Comparison of ENCODE assay signal across 30 cellular contexts in the genomic region with DNA sequence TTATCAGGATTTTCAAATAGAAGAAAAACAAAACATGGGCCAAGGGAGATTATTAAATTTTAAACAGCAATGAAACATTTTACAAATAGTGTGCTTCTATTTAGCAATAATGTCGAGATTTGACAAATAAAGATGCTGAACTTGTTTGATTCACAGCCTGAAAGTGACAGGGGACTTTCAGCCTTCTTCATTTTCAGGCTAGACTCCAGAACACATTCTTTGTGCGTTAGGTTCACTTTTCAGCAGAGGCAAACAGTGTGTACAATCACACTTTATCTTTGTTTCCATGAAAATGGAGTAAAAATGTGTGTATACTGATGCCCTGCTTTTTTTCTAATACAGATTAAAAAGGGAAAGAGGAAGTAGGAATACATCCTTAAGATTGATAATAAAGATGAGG. TPM values are rescaled to one million over a fixed set of nuclear protein-coding genes. Genes with fewer than 3 reads are reported as not detected.
DNase-seq lines count a peak whose midpoint lies in the region; TF ChIP-seq lines count a peak whose summit lies in the region.
"Had no signal": no experiment of that assay in that cellular context is flagged by ENCODE, and none has a peak within 500 bp of the region (broad histone marks: within the 10 kb centered on the region; RNA-seq: fewer than 3 reads in every experiment).

No MANE protein-coding gene starts in this region.

- H3K4me1 Mint-ChIP-seq in chondrocyte (ENCODE audit: low read depth) (peaks cover 14% of the 10 kb centered on the region), progenitor cell of endocrine pancreas (ENCODE audit: low read depth) (peaks cover 28% of the 10 kb centered on the region)
- H3K4me1 Mint-ChIP-seq: naive B cell; stimulated activated effector memory CD8-positive, alpha-beta T cell treated with anti-CD3 and anti-CD28 coated beads, Interleukin-12 subunit alpha, Interleukin-12 subunit beta, amount 100 ng/mL, for 72 hours had no signal

- H3K27ac Mint-ChIP-seq in chondrocyte (ENCODE audit: unreplicated experiment) (peak overlapping the region; percentile 22), progenitor cell of endocrine pancreas (peak overlapping the region; percentile 83)
- H3K27ac Mint-ChIP-seq: activated CD8-positive, alpha-beta T cell treated with anti-CD3 and anti-CD28 coated beads for 36 hours; activated naive CD8-positive, alpha-beta T cell; stimulated activated effector memory CD8-positive, alpha-beta T cell treated with anti-CD3 and anti-CD28 coated beads, Interleukin-12 subunit alpha, Interleukin-12 subunit beta, amount 100 ng/mL, for 72 hours had no signal

- TF ChIP-seq CTCF in VCaP (conservative IDR thresholded peaks at IDR 0.05) (no peak), chondrocyte (IDR thresholded peaks at IDR 0.05) (no peak), progenitor cell of endocrine pancreas (IDR thresholded peaks at IDR 0.05; ENCODE audit: unreplicated experiment) (no peak), GM20000 (IDR thresholded peaks at IDR 0.05; ENCODE audit: extremely low read depth, missing control alignments) (no peak)

- no peak overlapping the region for H3K4me3 Mint-ChIP-seq in chondrocyte (ENCODE audit: unreplicated experiment)
- no peak overlapping the region for H3K4me3 Mint-ChIP-seq in progenitor cell of endocrine pancreas (ENCODE audit: low read depth)
- H3K4me3 Mint-ChIP-seq: activated CD8-positive, alpha-beta T cell treated with anti-CD3 and anti-CD28 coated beads for 36 hours; activated naive CD8-positive, alpha-beta T cell; naive B cell; stimulated activated effector memory CD8-positive, alpha-beta T cell treated with anti-CD3 and anti-CD28 coated beads, Interleukin-12 subunit alpha, Interleukin-12 subunit beta, amount 100 ng/mL, for 72 hours had no signal

- H3K27ac ChIP-seq in VCaP: peak overlapping the region; percentile 5
- H3K27ac ChIP-seq: C4-2B, esophagus squamous epithelium, gastroesophageal sphincter, HL-60 had no signal

- no peaks in the 10 kb centered on the region for H3K27me3 Mint-ChIP-seq in chondrocyte (ENCODE audit: low read depth)
- no peaks in the 10 kb centered on the region for H3K27me3 Mint-ChIP-seq in progenitor cell of endocrine pancreas
- H3K27me3 Mint-ChIP-seq: activated CD8-positive, alpha-beta T cell treated with anti-CD3 and anti-CD28 coated beads for 36 hours had no signal

- no peak for DNase-seq in chondrocyte (ENCODE audit: low spot score)
- DNase-seq in iris pigment epithelial cell (ENCODE audit: low read depth): peak; percentile 28
- no peak for DNase-seq in progenitor cell of endocrine pancreas (ENCODE audit: low spot score, unreplicated experiment)
- no peak for DNase-seq in GM20000 (ENCODE audit: low spot score)
- no peak for DNase-seq in kidney tubule cell (ENCODE audit: low spot score)
- no peak for DNase-seq in NCI-H1694 treated with DMSO at 0.1 percent for 48 hours (lab: John Stamatoyannopoulos, UW)
- DNase-seq: activated effector memory CD4-positive, alpha-beta T cell treated with Interleukin-2 at 50 U/mL for 16 hours; aorta; central memory CD4-positive, alpha-beta T cell; COR-L47; DMS53; dorsolateral prefrontal cortex; esophagus squamous epithelium; hippocampal formation; left colon; naive B cell; NCI-H1417; NCI-H2081; NCI-H2227 treated with DMSO at 0.1 percent for 48 hours; NCI-H526 treated with DMSO at 0.1 percent for 48 hours; occipital lobe; SHP77 treated with DMSO at 0.1 percent for 48 hours; trophoblast cell had no signal

- H3K36me3 Mint-ChIP-seq in chondrocyte (ENCODE audit: low read depth): no peaks in the 10 kb centered on the region
- H3K36me3 Mint-ChIP-seq in progenitor cell of endocrine pancreas (ENCODE audit: insufficient read depth): peaks cover 5% of the 10 kb centered on the region
- H3K36me3 Mint-ChIP-seq: activated naive CD8-positive, alpha-beta T cell; naive B cell; stimulated activated effector memory CD8-positive, alpha-beta T cell treated with anti-CD3 and anti-CD28 coated beads, Interleukin-12 subunit alpha, Interleukin-12 subunit beta, amount 100 ng/mL, for 72 hours had no signal

- H3K9me3 Mint-ChIP-seq in chondrocyte (ENCODE audit: low read depth): no peaks in the 10 kb centered on the region
- no peaks in the 10 kb centered on the region for H3K9me3 Mint-ChIP-seq in progenitor cell of endocrine pancreas (ENCODE audit: low read depth)
- H3K9me3 Mint-ChIP-seq: activated CD8-positive, alpha-beta T cell treated with anti-CD3 and anti-CD28 coated beads for 36 hours; naive B cell; stimulated activated effector memory CD8-positive, alpha-beta T cell treated with anti-CD3 and anti-CD28 coated beads, Interleukin-12 subunit alpha, Interleukin-12 subunit beta, amount 100 ng/mL, for 72 hours had no signal

RNA-seq across cellular contexts. Expression of gene FAM171A1, which starts 35.6 kb away (rescaled TPM):
- total RNA-seq in chondrocyte (31.2 to 40.9 TPM (median 34.9 TPM) in 3 replicates), progenitor cell of endocrine pancreas (75.6 and 86.1 TPM in 2 replicates)
